Comparison of ENCODE assay signal across 18 cellular contexts in genomic region chrX:25009407-25009806, GRCh38. TPM values are rescaled to one million over a fixed set of nuclear protein-coding genes. Genes with fewer than 3 reads are reported as not detected.
DNase-seq lines count a peak whose midpoint lies in the region; ATAC-seq, FAIRE-seq and TF ChIP-seq lines count a peak whose summit lies in the region.
"Had no signal": no experiment of that assay in that cellular context is flagged by ENCODE, and none has a peak within 500 bp of the region (broad histone marks: within the 10 kb centered on the region; RNA-seq: fewer than 3 reads in every experiment).

No MANE protein-coding gene starts in this region.

- no peaks in the 10 kb centered on the region for H3K36me3 ChIP-seq in SK-N-MC (ENCODE audit: insufficient read depth, low read length)
- peaks cover 0 to 11% (median 0%) of the 10 kb centered on the region in 4 experiments; a peak in 2 of 8 replicates for H3K36me3 ChIP-seq in H1 (ENCODE audit: control insufficient read depth in 2 of 4, insufficient read depth in 4 of 4, low read length in 3 of 4)
- H3K36me3 ChIP-seq: BLaER1 had no signal

- H4K20me1 ChIP-seq in H1 (replicated peaks in 1 of 2; ENCODE audit: control insufficient read depth in 1 of 2, insufficient read depth in 2 of 2, low read length in 2 of 2): peaks cover 7 to 8% of the 10 kb centered on the region in 2 experiments

- H2AK5ac ChIP-seq in H1 (ENCODE audit: low read depth, low read length): no peak overlapping the region

- H3K27me3 ChIP-seq in H1 (replicated peaks in 1 of 4; ENCODE audit: control insufficient read depth in 3 of 4, extremely low read depth in 1 of 4, insufficient read depth in 3 of 4, low read length in 3 of 4): peaks cover 85 to 96% (median 94%) of the 10 kb centered on the region in 4 experiments

- H2BK12ac ChIP-seq in H1 (ENCODE audit: low read depth, low read length): no peak overlapping the region

- WGBS in H1 (ENCODE audit: extremely low coverage in 1 of 2, insufficient coverage in 1 of 2, insufficient read length in 1 of 2, insufficient replicate concordance in 2 of 2, low coverage in 1 of 2, low lambda C conversion rate in 2 of 2, missing lambda C conversion rate in 1 of 2), 2 experiments: 10% methylated on average over 7 of the region's 7 CpGs; no CpG with 5 or more reads in 1 of the 2 experiments

- peaks cover 3 to 33% (median 13%) of the 10 kb centered on the region in 4 experiments for H3K4me1 ChIP-seq in H1 (replicated peaks in 1 of 4; ENCODE audit: control insufficient read depth in 3 of 4, insufficient read depth in 4 of 4, low read length in 3 of 4)
- H3K4me1 ChIP-seq: Caco-2 had no signal

- H3K4me3 ChIP-seq in SK-N-MC: no peak overlapping the region
- H3K4me3 ChIP-seq in H1 (ENCODE audit: extremely low read depth in 1 of 4, insufficient read depth in 2 of 4, low read depth in 3 of 4, low read length in 4 of 4): no peak overlapping the region
- H3K4me3 ChIP-seq: BLaER1 had no signal

- H2BK20ac ChIP-seq in H1 (ENCODE audit: low read length): no peak overlapping the region

- H3K56ac ChIP-seq in H1 (replicated peaks; ENCODE audit: insufficient read length, low read depth, low read length): no peak overlapping the region

- H2AFZ ChIP-seq in H1 (ENCODE audit: low read length): no peak overlapping the region

- 0 out of 2 replicates have a peak overlapping the region, but pooled peaks have one; percentile 32 for H3K27ac ChIP-seq in SK-N-MC
- no peak overlapping the region for H3K27ac ChIP-seq in H1 (ENCODE audit: low read depth, low read length)
- H3K27ac ChIP-seq: 22Rv1, BLaER1 had no signal

- CTCF ChIA-PET in H1 (lab: Charles Lee; ENCODE audit: partially characterized antibody) (interaction anchor here (1.7 to 4.6 kb wide), 2 partner anchors 9 to 13 kb away, joined by 5 to 23 read pairs; no protein-coding TSS in a partner anchor), T-cell (lab: Charles Lee) (interaction anchor here (0.5 to 0.6 kb wide), 2 partner anchors 11 to 616 kb away, joined by 3 read pairs; no protein-coding TSS in a partner anchor)

- no peak overlapping the region for H2BK120ac ChIP-seq in H1 (replicated peaks; ENCODE audit: low read depth, low read length)

- H3K9ac ChIP-seq in SK-N-MC (ENCODE audit: insufficient read length) (no peak overlapping the region), H1 (replicated peaks in 1 of 4; ENCODE audit: extremely low read depth in 1 of 4, low read depth in 3 of 4, low read length in 3 of 4) (no peak overlapping the region)
- H3K9ac ChIP-seq: BLaER1 had no signal

- H2BK15ac ChIP-seq in H1 (ENCODE audit: low read length): no peak overlapping the region

- peaks cover 3% of the 10 kb centered on the region; the same call in 1 of the 2 replicates for H3K23me2 ChIP-seq in H1 (ENCODE audit: low read depth, low read length)

- H3K23ac ChIP-seq in H1 (ENCODE audit: insufficient read length): no peak overlapping the region

- no peak overlapping the region for H4K5ac ChIP-seq in H1 (ENCODE audit: insufficient read length, low read depth, low read length)

- H3K9me3 Mint-ChIP-seq in type B pancreatic cell (no peaks in the 10 kb centered on the region), T-cell (no peaks in the 10 kb centered on the region)

- H3K4me1 Mint-ChIP-seq in type B pancreatic cell (ENCODE audit: unreplicated experiment): peaks cover 10% of the 10 kb centered on the region
- H3K4me1 Mint-ChIP-seq in T-cell: peaks cover 11 to 23% (median 18%) of the 10 kb centered on the region in 3 donors

- ATAC-seq in T-cell (replicated peaks in 1 of 4): no peak
- ATAC-seq: HCT116 had no signal

- H3K9me3 ChIP-seq in SK-N-MC (ENCODE audit: low read depth, low read length): no peaks in the 10 kb centered on the region
- H3K9me3 ChIP-seq in H1 (ENCODE audit: insufficient read depth in 2 of 2, low read depth in 1 of 2, low read length in 1 of 2): no peaks in the 10 kb centered on the region
- H3K9me3 ChIP-seq: BLaER1, Caco-2 had no signal

- no peak overlapping the region for H3K4me3 Mint-ChIP-seq in type B pancreatic cell
- no peak overlapping the region for H3K4me3 Mint-ChIP-seq in T-cell
- H3K4me3 Mint-ChIP-seq: CD8-positive, alpha-beta memory T cell had no signal

- H3K79me1 ChIP-seq in H1 (ENCODE audit: low read depth, low read length): no peaks in the 10 kb centered on the region

- no peak for TF ChIP-seq EP300 in H1 (IDR thresholded peaks at IDR 0.05; ENCODE audit: borderline replicate concordance in 1 of 2, low read depth in 2 of 2, low read length in 2 of 2)

- no peak overlapping the region for H3K4ac ChIP-seq in H1 (replicated peaks; ENCODE audit: insufficient read length, low read depth, low read length)

- H3K27me3 Mint-ChIP-seq in type B pancreatic cell (peaks cover 87% of the 10 kb centered on the region), T-cell (peaks cover 52 to 58% of the 10 kb centered on the region in 2 donors)

- H2BK5ac ChIP-seq in H1 (ENCODE audit: low read depth, low read length): no peak overlapping the region

- no peak overlapping the region for H3K18ac ChIP-seq in H1 (ENCODE audit: extremely low read depth, low read length)

- DNase-seq in NCI-H748 (lab: John Stamatoyannopoulos, UW; ENCODE audit: unreplicated experiment) (peak; percentile 6), NCI-H748 treated with DMSO at 0.1 percent for 48 hours (lab: John Stamatoyannopoulos, UW) (no peak), SK-N-MC (ENCODE audit: low read depth, low spot score) (no peak), H1 (ENCODE audit: low read depth in 1 of 2, low spot score in 2 of 2) (no peak), type B pancreatic cell (ENCODE audit: extremely low spot score, unreplicated experiment) (no peak), T-cell (no peak), AML-193 (lab: John Stamatoyannopoulos, UW) (no peak), NCI-H446 treated with DMSO at 0.1 percent for 48 hours (lab: John Stamatoyannopoulos, UW) (no peak)
- DNase-seq: Caco-2; CD8-positive, alpha-beta memory T cell; DND-41; GDM1 had no signal

- no peak overlapping the region for H4K8ac ChIP-seq in H1 (ENCODE audit: extremely low read depth, insufficient read depth, low read length)

- no peak for TF ChIP-seq POLR2A in H1 (IDR thresholded peaks at IDR 0.05; ENCODE audit: control extremely low read depth in 1 of 2, low read depth in 2 of 2, low read length in 2 of 2)

- H4K91ac ChIP-seq in H1 (replicated peaks; ENCODE audit: insufficient read length, low read length): no peak overlapping the region

- POLR2A ChIA-PET in H1 (lab: Charles Lee; ENCODE audit: partially characterized antibody): interaction anchor here (1.9 kb wide), 1 partner anchor 11 kb away, joined by 4 read pairs; no protein-coding TSS in a partner anchor
- POLR2A ChIA-PET in T-cell (lab: Charles Lee): no interaction called here

- peak overlapping the region in 1 of 2 experiments; percentile 68; a peak in 1 of 4 replicates for H3K4me2 ChIP-seq in H1 (ENCODE audit: insufficient read depth in 1 of 2, low read depth in 2 of 2, low read length in 2 of 2)
- H3K4me2 ChIP-seq: BLaER1 had no signal

- FAIRE-seq in H1 (lab: Jason Lieb, UNC): no peak
- FAIRE-seq: GM12892 had no signal

- no peak overlapping the region for H3K14ac ChIP-seq in H1 (ENCODE audit: insufficient read length)

- no peaks in the 10 kb centered on the region for H3K79me2 ChIP-seq in H1 (ENCODE audit: control insufficient read depth in 1 of 2, insufficient read depth in 2 of 2, low read length in 2 of 2)

- TF ChIP-seq CTCF in H1 (IDR thresholded peaks at IDR 0.05; ENCODE audit: control extremely low read depth in 1 of 3, insufficient read depth in 1 of 3, low read depth in 1 of 3, low read length in 3 of 3) (no peak), type B pancreatic cell (conservative IDR thresholded peaks at IDR 0.05) (no peak)

- H3K27ac Mint-ChIP-seq in type B pancreatic cell (peak overlapping the region; percentile 28), T-cell (no peak overlapping the region)
- H3K27ac Mint-ChIP-seq: CD8-positive, alpha-beta memory T cell had no signal

- no peak for TF ChIP-seq RAD21 in H1 (IDR thresholded peaks at IDR 0.05 in 1 of 2, conservative IDR thresholded peaks at IDR 0.05 in 1 of 2; ENCODE audit: low read depth in 2 of 2, low read length in 2 of 2)

- H3K36me3 Mint-ChIP-seq in type B pancreatic cell (peaks cover 4% of the 10 kb centered on the region), T-cell (no peaks in the 10 kb centered on the region)
- H3K36me3 Mint-ChIP-seq: CD8-positive, alpha-beta memory T cell had no signal

TF ChIP-seq in H1, 55 proteins besides CTCF, POLR2A, EP300 and RAD21:
- TF ChIP-seq SUZ12 (IDR thresholded peaks at IDR 0.05; ENCODE audit: low read length) (peak; percentile 74; the same call in 1 of the 2 replicates), EZH2 (IDR thresholded peaks at IDR 0.05; ENCODE audit: low read depth, low read length, severe bottlenecking) (peak; percentile 74), SIN3A (conservative IDR thresholded peaks at IDR 0.05 in 1 of 2, IDR thresholded peaks at IDR 0.05 in 1 of 2; ENCODE audit: low read depth in 1 of 2, low read length in 2 of 2) (no peak), RFX5 (IDR thresholded peaks at IDR 0.05; ENCODE audit: borderline replicate concordance, low read depth, low read length) (no peak), RNF2 (IDR thresholded peaks at IDR 0.05; ENCODE audit: borderline replicate concordance, low read depth, low read length, missing control alignments, poor library complexity, severe bottlenecking) (peak; percentile 74)

RNA-seq across cellular contexts. Expression of gene ARX, which starts 6.4 kb away (rescaled TPM):
- not detected in 2 replicates for total RNA-seq in H1 (2021; fragmentation: NEBNext Ultra II Directional; extraction: Animal tissue kit (Norgen Biotek cat#: 25700))
- polyA plus RNA-seq in H1 (2011; rRNA removed): 0.05 TPM in 1 of 2 replicates, not detected in the other
- polyA plus RNA-seq in H1 (2011; cell fraction: cytosol; rRNA removed): 0.04 TPM
- polyA plus RNA-seq in H1 (2011; cell fraction: nucleus; rRNA removed): 0.07 TPM
- polyA plus RNA-seq in H1 (2012, experiment 1 of 2): not detected in 4 replicates
- polyA plus RNA-seq in H1 (2012, experiment 2 of 2): not detected
- 0.06 TPM for polyA plus RNA-seq in H1 (2013, experiment 1 of 2)
- polyA plus RNA-seq in H1 (2013, experiment 2 of 2): not detected
- polyA minus RNA-seq in H1 (2011; rRNA and poly(A)+ RNA removed): not detected in 2 replicates
- polyA minus RNA-seq in H1 (2011; cell fraction: cytosol; rRNA and poly(A)+ RNA removed): not detected
- not detected for polyA minus RNA-seq in H1 (2011; cell fraction: nucleus; rRNA and poly(A)+ RNA removed)
- total RNA-seq in type B pancreatic cell (ENCODE audit: low replicate concordance) (12.1 and 12.4 TPM in 2 replicates), T-cell (not detected)
- total RNA-seq: CD8-positive, alpha-beta memory T cell; H4; HT-29 had no signal
- polyA plus RNA-seq: CD8-positive, alpha-beta memory T cell had no signal

Comparison
In these comparisons a context has a peak if more than half of its experiments do, and no peak if none do; other contexts are left out.
1. RNA of gene ARX, which starts 6.4 kb away (total RNA-seq): 12.1 to 12.4 TPM in type B pancreatic cell; not detected in H1 and not detected in T-cell; every median in the first group is over 10 times any median in the second.